1 cellular context compared by ENCODE assay signal in genomic region chr3:37994639-37994972, GRCh38.
TF ChIP-seq lines count a peak whose summit lies in the region.

No MANE protein-coding gene starts in this region.

TF ChIP-seq in WTC11, 78 proteins besides CTCF, POLR2A, EP300 and RAD21 (continued from another document):
- TF ChIP-seq AR (CRISPR knock-in tag; IDR thresholded peaks at IDR 0.05), result no peak
- TF ChIP-seq USF1 (CRISPR knock-in tag; IDR thresholded peaks at IDR 0.05), result no peak
- TF ChIP-seq AFF4 (CRISPR knock-in tag; IDR thresholded peaks at IDR 0.05; ENCODE audit: borderline replicate concordance), result no peak
- TF ChIP-seq STAT6 (CRISPR knock-in tag; conservative IDR thresholded peaks at IDR 0.05; ENCODE audit: low read depth), result no peak
- TF ChIP-seq PRDM15 (CRISPR knock-in tag; IDR thresholded peaks at IDR 0.05), result no peak
- no peak for TF ChIP-seq ZMAT4 (CRISPR knock-in tag; IDR thresholded peaks at IDR 0.05)
- TF ChIP-seq NFE2L1 (CRISPR knock-in tag; IDR thresholded peaks at IDR 0.05), result no peak
- TF ChIP-seq ZBTB43 (CRISPR knock-in tag; IDR thresholded peaks at IDR 0.05), result no peak
- no peak for TF ChIP-seq SMAD3 (CRISPR knock-in tag; IDR thresholded peaks at IDR 0.05; ENCODE audit: borderline replicate concordance)
- no peak for TF ChIP-seq ZNF512 (CRISPR knock-in tag; IDR thresholded peaks at IDR 0.05; ENCODE audit: borderline replicate concordance)
- TF ChIP-seq RORB (CRISPR knock-in tag; IDR thresholded peaks at IDR 0.05), result no peak
- no peak for TF ChIP-seq SMAD4 (CRISPR knock-in tag; IDR thresholded peaks at IDR 0.05)
- TF ChIP-seq ERG (CRISPR knock-in tag; IDR thresholded peaks at IDR 0.05), result no peak
- TF ChIP-seq EMX1 (CRISPR knock-in tag; IDR thresholded peaks at IDR 0.05), result no peak
- TF ChIP-seq MAX (CRISPR knock-in tag; IDR thresholded peaks at IDR 0.05), result no peak
- TF ChIP-seq CBFB (CRISPR knock-in tag; IDR thresholded peaks at IDR 0.05; ENCODE audit: low read depth), result no peak
- TF ChIP-seq ZBTB21 (CRISPR knock-in tag; IDR thresholded peaks at IDR 0.05; ENCODE audit: borderline replicate concordance), result no peak
